20 cellular contexts compared by ENCODE assay signal in the genomic region with DNA sequence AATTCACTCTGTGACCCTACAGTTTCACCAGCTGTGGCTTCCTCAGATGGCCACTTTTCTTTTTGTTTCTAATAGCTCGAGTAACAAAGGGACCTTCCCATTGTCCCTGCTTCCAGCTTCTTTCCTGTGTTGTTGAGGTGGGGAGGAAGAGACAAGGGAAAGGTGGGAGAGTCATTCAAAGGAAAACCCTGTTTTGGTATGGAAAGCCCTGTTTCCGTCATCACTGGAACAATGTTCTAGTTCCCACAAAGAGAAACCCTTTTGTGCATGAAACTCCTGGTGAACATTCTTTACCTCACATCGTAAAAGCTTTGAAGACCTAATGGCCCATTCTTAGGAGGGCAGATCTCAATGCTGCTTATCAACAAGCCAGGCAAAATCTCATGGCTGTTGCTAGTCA.
"Had no signal": no experiment of that assay in that cellular context is flagged by ENCODE, and none has a peak within 500 bp of the region (broad histone marks: within the 10 kb centered on the region; RNA-seq: fewer than 3 reads in every experiment).

No MANE protein-coding gene starts in this region.

- H3K27me3 ChIP-seq: colonic mucosa, dorsolateral prefrontal cortex, pancreas, transverse colon had no signal

- H3K36me3 ChIP-seq: colonic mucosa, esophagus squamous epithelium, pancreas, spleen, thoracic aorta, transverse colon had no signal

- H3K27ac ChIP-seq: colonic mucosa, pancreas, spleen, thoracic aorta, transverse colon had no signal

- H3K4me3 ChIP-seq: colonic mucosa, dorsolateral prefrontal cortex, esophagus squamous epithelium, pancreas, spleen, thoracic aorta, transverse colon had no signal

- ATAC-seq: left colon; natural killer cell treated with Interleukin-12 subunit alpha and Interleukin-12 subunit beta and Interleukin-15 and Interleukin-18, amount 100 ng/mL, for 72 hours; pancreas; sciatic nerve; stimulated activated memory B cell treated with anti-CD40 and anti-IgM and Interleukin-4, amounts not matched to agents 10 μg/mL and 1 μg/mL and 100 μg/mL, for 72 hours had no signal

- DNase-seq: caudate nucleus; colonic mucosa; dorsolateral prefrontal cortex; effector CD8-positive, alpha-beta T cell; esophagus squamous epithelium; foreskin fibroblast; hippocampal formation; left colon; midbrain; occipital lobe; pancreas; spleen; stimulated activated CD4-positive, alpha-beta T cell treated with anti-CD3 and anti-CD28 coated beads, Interleukin-15, amount 100 ng/mL, for 24 hours; stimulated activated CD4-positive, alpha-beta T cell treated with anti-CD3 and anti-CD28 coated beads, Interleukin-1b, Interleukin-23, amount 100 ng/mL, for 48 hours; stimulated activated CD4-positive, alpha-beta T cell treated with anti-CD3 and anti-CD28 coated beads, Interleukin-4, amount 100 ng/mL, for 24 hours; transverse colon had no signal

- H3K4me1 ChIP-seq: colonic mucosa, pancreas had no signal

- H3K9me3 ChIP-seq: colonic mucosa, esophagus squamous epithelium, pancreas, spleen, thoracic aorta, transverse colon had no signal
